Comparison of ENCODE assay signal across 13 cellular contexts in genomic region chr17:42027961-42028790, GRCh38. TPM values are rescaled to one million over a fixed set of nuclear protein-coding genes. Genes with fewer than 3 reads are reported as not detected.
DNase-seq lines count a peak whose midpoint lies in the region; ATAC-seq and TF ChIP-seq lines count a peak whose summit lies in the region.
"Had no signal": no experiment of that assay in that cellular context is flagged by ENCODE, and none has a peak within 500 bp of the region (broad histone marks: within the 10 kb centered on the region; RNA-seq: fewer than 3 reads in every experiment).

No MANE protein-coding gene starts in this region.

- no peak overlapping the region for H3K27ac ChIP-seq in OCI-LY7 (ENCODE audit: low read depth, low read length, poor library complexity, severe bottlenecking)
- H3K27ac ChIP-seq: epithelial cell of prostate had no signal

- no peak overlapping the region for H2AFZ ChIP-seq in OCI-LY7 (ENCODE audit: low read length)

- TF ChIP-seq CTCF in OCI-LY7 (conservative IDR thresholded peaks at IDR 0.05; ENCODE audit: low read length) (peak; percentile 54; the same call in 1 of the 2 replicates), fibroblast of mammary gland (conservative IDR thresholded peaks at IDR 0.05; ENCODE audit: control insufficient read depth, insufficient read depth, low read depth, low read length) (peak; percentile 13), type B pancreatic cell (conservative IDR thresholded peaks at IDR 0.05) (peak; percentile 36), MCF 10A (IDR thresholded peaks at IDR 0.05; ENCODE audit: unreplicated experiment) (no peak)

- H3K9me3 Mint-ChIP-seq in type B pancreatic cell (no peaks in the 10 kb centered on the region), MCF 10A (ENCODE audit: unreplicated experiment) (no peaks in the 10 kb centered on the region)
- no peaks in the 10 kb centered on the region for H3K9me3 Mint-ChIP-seq in naive thymus-derived CD8-positive, alpha-beta T cell

- intact Hi-C loops in OCI-LY7 (cut with micrococcal nuclease; ENCODE audit: unreplicated experiment) (no loop called here), MCF 10A (cut with micrococcal nuclease) (no loop called here)

- H3K4me1 ChIP-seq in OCI-LY7 (ENCODE audit: insufficient read depth, low read length, poor library complexity, severe bottlenecking), result peaks cover 16% of the 10 kb centered on the region

- H3K79me2 ChIP-seq in OCI-LY7 (ENCODE audit: insufficient read depth, low read depth, low read length), result no peaks in the 10 kb centered on the region

- no peaks in the 10 kb centered on the region for H3K9me2 ChIP-seq in OCI-LY7 (ENCODE audit: insufficient read depth, low read length)

- H4K20me1 ChIP-seq in OCI-LY7 (ENCODE audit: insufficient read depth, low read length), result no peaks in the 10 kb centered on the region

- no peak overlapping the region for H3K4me2 ChIP-seq in OCI-LY7 (ENCODE audit: low read length)

- H3K27me3 Mint-ChIP-seq in type B pancreatic cell (no peaks in the 10 kb centered on the region), MCF 10A (ENCODE audit: insufficient read depth, unreplicated experiment) (no peaks in the 10 kb centered on the region)
- H3K27me3 Mint-ChIP-seq in naive thymus-derived CD8-positive, alpha-beta T cell, result peaks cover 0 to 8% (median 2%) of the 10 kb centered on the region in 5 donors

- no peaks in the 10 kb centered on the region for H3K9me3 ChIP-seq in OCI-LY7 (ENCODE audit: low read length)

- ATAC-seq in naive thymus-derived CD8-positive, alpha-beta T cell, result no peak

- CTCF ChIA-PET in OCI-LY7 (lab: Charles Lee; ENCODE audit: unreplicated experiment) (interaction anchor here (0.6 kb wide), 1 partner anchor 19 kb away, joined by 9 read pairs; no protein-coding TSS in a partner anchor), MCF 10A (lab: Yijun Ruan, JAX) (interaction anchor here (0.7 to 7.0 kb wide), 5 partner anchors 10 to 218 kb away, joined by 3 to 40 read pairs (median 3); no protein-coding TSS in a partner anchor)

- BruUV-seq in OCI-LY7 (replicated peaks; lab: Mats Ljungman, UMichigan), result no TSS peak
- no TSS peak for BruUV-seq in MCF 10A (replicated peaks; lab: Mats Ljungman, UMichigan)

- H3K4me3 Mint-ChIP-seq in type B pancreatic cell, result peak overlapping the region; percentile 58
- no peak overlapping the region for H3K4me3 Mint-ChIP-seq in naive thymus-derived CD8-positive, alpha-beta T cell
- no peak overlapping the region for H3K4me3 Mint-ChIP-seq in MCF 10A (ENCODE audit: unreplicated experiment)

- POLR2A ChIA-PET in OCI-LY7 (lab: Charles Lee) (no interaction called here), MCF 10A (lab: Yijun Ruan, JAX) (interaction anchor here (3.7 kb wide), 1 partner anchor 11 kb away, joined by 10 read pairs; the partner anchor contains the start of gene DNAJC7)
- POLR2A ChIA-PET in naive thymus-derived CD8-positive, alpha-beta T cell (lab: Charles Lee), result no interaction called here

- peaks cover 20% of the 10 kb centered on the region; the same call in 1 of the 2 replicates for H3K36me3 ChIP-seq in OCI-LY7 (ENCODE audit: insufficient read depth, low read length)

- H3K4me1 Mint-ChIP-seq in type B pancreatic cell (ENCODE audit: unreplicated experiment), result peaks cover 19% of the 10 kb centered on the region
- H3K4me1 Mint-ChIP-seq in naive thymus-derived CD8-positive, alpha-beta T cell, result peaks cover 4 to 9% (median 6%) of the 10 kb centered on the region in 4 donors
- peaks cover 6% of the 10 kb centered on the region for H3K4me1 Mint-ChIP-seq in MCF 10A (ENCODE audit: insufficient read depth, unreplicated experiment)

- H3K4me3 ChIP-seq in OCI-LY7 (ENCODE audit: low read depth, low read length, poor library complexity, severe bottlenecking), result no peak overlapping the region
- H3K4me3 ChIP-seq in fibroblast of mammary gland (ENCODE audit: control insufficient read depth, low read depth, low read length), result no peak overlapping the region

- DNase-seq in SIG-M5 treated with dmso at 0.1 percent for 504 hours (lab: John Stamatoyannopoulos, UW; ENCODE audit: unreplicated experiment), result peak; percentile 16
- DNase-seq in SIG-M5 (lab: John Stamatoyannopoulos, UW), result no peak
- no peak for DNase-seq in OCI-LY7 (ENCODE audit: low spot score)
- no peak for DNase-seq in fibroblast of mammary gland (ENCODE audit: low read depth)
- no peak for DNase-seq in type B pancreatic cell (ENCODE audit: extremely low spot score, unreplicated experiment)
- no peak for DNase-seq in naive thymus-derived CD8-positive, alpha-beta T cell
- DNase-seq in MCF 10A (ENCODE audit: unreplicated experiment), result no peak
- no peak for DNase-seq in NCI-H1930 (lab: John Stamatoyannopoulos, UW)
- DNase-seq: activated gamma-delta T cell; C1 segment of cervical spinal cord; NCI-H2029 treated with DMSO at 0.1 percent for 48 hours; stimulated activated CD4-positive, alpha-beta T cell treated with anti-CD3 and anti-CD28 coated beads, Interleukin-2, amount 100 ng/mL, for 48 hours had no signal

- H3K36me3 Mint-ChIP-seq in type B pancreatic cell (peaks cover 5% of the 10 kb centered on the region), MCF 10A (ENCODE audit: insufficient read depth, unreplicated experiment) (peaks cover 22% of the 10 kb centered on the region)
- H3K36me3 Mint-ChIP-seq in naive thymus-derived CD8-positive, alpha-beta T cell, result peaks cover 0 to 16% (median 3%) of the 10 kb centered on the region in 3 donors

- H3K27ac Mint-ChIP-seq in type B pancreatic cell (peak overlapping the region; percentile 81), MCF 10A (ENCODE audit: low read depth, unreplicated experiment) (no peak overlapping the region)
- no peak overlapping the region for H3K27ac Mint-ChIP-seq in naive thymus-derived CD8-positive, alpha-beta T cell

RNA-seq across cellular contexts. Expression of gene NKIRAS2, which starts 8.3 kb away (rescaled TPM):
- 34.8 and 40.2 TPM in 2 replicates for total RNA-seq in OCI-LY7 (2014; rRNA removed; shearing (Covaris generic))
- total RNA-seq in OCI-LY7 (2022), result 32.8 and 38.1 TPM in 2 replicates
- 44.7 and 45.0 TPM in 2 replicates for total RNA-seq in type B pancreatic cell (ENCODE audit: low replicate concordance)
- 10 to 100 TPM; 19.1 to 19.2 TPM for total RNA-seq in naive thymus-derived CD8-positive, alpha-beta T cell
- polyA plus RNA-seq in naive thymus-derived CD8-positive, alpha-beta T cell, result 10 to 100 TPM; 20.5 to 30.2 (median 21.9) TPM
- total RNA-seq in MCF 10A (2022), result 34.1 and 40.0 TPM in 2 replicates

RNA-seq across cellular contexts. Expression of gene DNAJC7, which starts 10.9 kb away (rescaled TPM):
- 76.4 and 87.1 TPM in 2 replicates for total RNA-seq in OCI-LY7 (2014; rRNA removed; shearing (Covaris generic))
- 118 and 124 TPM in 2 replicates for total RNA-seq in OCI-LY7 (2022)
- total RNA-seq in type B pancreatic cell (ENCODE audit: low replicate concordance), result 77.3 and 88.7 TPM in 2 replicates
- total RNA-seq in naive thymus-derived CD8-positive, alpha-beta T cell, result 100 to 1,000 TPM; 118 to 129 TPM
- polyA plus RNA-seq in naive thymus-derived CD8-positive, alpha-beta T cell, result 10 to 100 TPM; 63.6 to 70.1 (median 66.2) TPM
- 112 and 130 TPM in 2 replicates for total RNA-seq in MCF 10A (2022)

RNA-seq across cellular contexts. Expression of gene C17orf113, which starts 22.2 kb away (rescaled TPM):
- 0.10 and 0.25 TPM in 2 replicates for total RNA-seq in OCI-LY7 (2014; rRNA removed; shearing (Covaris generic))
- total RNA-seq in OCI-LY7 (2022), result 0.25 TPM in 1 of 2 replicates, not detected in the other
- total RNA-seq in type B pancreatic cell (ENCODE audit: low replicate concordance), result 2.1 and 3.0 TPM in 2 replicates
- under 1 TPM; 0.52 to 0.94 TPM for total RNA-seq in naive thymus-derived CD8-positive, alpha-beta T cell
- polyA plus RNA-seq in naive thymus-derived CD8-positive, alpha-beta T cell, result under 1 TPM; 0.09 to 0.33 (median 0.13) TPM
- total RNA-seq in MCF 10A (2022), result 0.72 and 0.81 TPM in 2 replicates
